21 cellular contexts compared by ENCODE assay signal in genomic region chr10:126315471-126316177, GRCh38.
DNase-seq lines count a peak whose midpoint lies in the region; ATAC-seq and TF ChIP-seq lines count a peak whose summit lies in the region.
"Had no signal": no experiment of that assay in that cellular context is flagged by ENCODE, and none has a peak within 500 bp of the region (broad histone marks: within the 10 kb centered on the region; RNA-seq: fewer than 3 reads in every experiment).

No MANE protein-coding gene starts in this region.

- H3K9me3 Mint-ChIP-seq in immature natural killer cell, result no peaks in the 10 kb centered on the region
- H3K9me3 Mint-ChIP-seq: GM23338 had no signal

- no peak overlapping the region for H3K4me3 Mint-ChIP-seq in immature natural killer cell
- H3K4me3 Mint-ChIP-seq: central memory CD8-positive, alpha-beta T cell; GM23338; naive thymus-derived CD4-positive, alpha-beta T cell; T-helper 1 cell treated with Interleukin-12 subunit alpha and Interleukin-12 subunit beta and Interleukin-4 antibody, amounts not matched to agents 30 μg/mL and 1 μg/mL, for 36 hours had no signal

- CTCF ChIA-PET in AG04449 (lab: Yijun Ruan, JAX), result interaction anchor here (0.6 to 2.9 kb wide), 8 partner anchors 8 to 373 kb away, joined by 3 to 14 read pairs (median 3); no protein-coding TSS in a partner anchor

- H3K4me3 ChIP-seq in AG04449 (ENCODE audit: low read depth, low read length) (no peak overlapping the region), choroid plexus epithelial cell (ENCODE audit: low read depth, low read length) (no peak overlapping the region)
- H3K4me3 ChIP-seq: GM23338, vagina had no signal

- no peak for ATAC-seq in activated CD4-positive, CD25-positive, alpha-beta regulatory T cell treated with anti-CD3 and anti-CD28 coated beads, Interleukin-2, amount 50 U/mL, for 24 hours
- ATAC-seq: GM23338; naive thymus-derived CD4-positive, alpha-beta T cell; Panc1 had no signal

- peak; percentile 9 for DNase-seq in AG04449 (ENCODE audit: low read depth, low spot score)
- DNase-seq in HT1080 (ENCODE audit: low read depth), result peak; percentile 22
- peak; percentile 89 for DNase-seq in choroid plexus epithelial cell (ENCODE audit: low read depth)
- DNase-seq in myocyte (ENCODE audit: low read depth), result peak; percentile 77
- DNase-seq in DMS79 treated with DMSO at 0.1 percent for 48 hours (lab: John Stamatoyannopoulos, UW), result no peak
- no peak for DNase-seq in immature natural killer cell
- DNase-seq in mesenteric fat pad (ENCODE audit: low spot score), result no peak
- DNase-seq: ACHN; activated CD4-positive, CD25-positive, alpha-beta regulatory T cell treated with anti-CD3 and anti-CD28 coated beads, Interleukin-2, amount 50 U/mL, for 72 hours; activated naive CD4-positive, alpha-beta T cell treated with anti-CD3 and anti-CD28 coated beads, Interleukin-2, amount 50 U/mL, for 16 hours; Karpas-422; naive thymus-derived CD4-positive, alpha-beta T cell; NCI-H1694 treated with DMSO at 0.1 percent for 48 hours; NCI-H510A treated with DMSO at 0.1 percent for 48 hours; stimulated activated CD4-positive, alpha-beta T cell treated with anti-CD3 and anti-CD28 coated beads, Interleukin-4, amount 100 ng/mL, for 1 hour had no signal

- H3K36me3 Mint-ChIP-seq in immature natural killer cell, result no peaks in the 10 kb centered on the region
- H3K36me3 Mint-ChIP-seq: naive thymus-derived CD4-positive, alpha-beta T cell had no signal

- POLR2A ChIA-PET in AG04449 (lab: Yijun Ruan, JAX), result interaction anchor here (1.0 to 1.3 kb wide), 2 partner anchors 15 to 63 kb away, joined by 3 to 4 read pairs; no protein-coding TSS in a partner anchor

- TF ChIP-seq CTCF in AG04449 (IDR thresholded peaks at IDR 0.05; ENCODE audit: insufficient read depth, low read length, missing control alignments), result no peak
- peak; percentile 1 for TF ChIP-seq CTCF in choroid plexus epithelial cell (conservative IDR thresholded peaks at IDR 0.05; ENCODE audit: low read depth, low read length)

- H3K27ac Mint-ChIP-seq in immature natural killer cell, result no peak overlapping the region
- H3K27ac Mint-ChIP-seq: GM23338; naive thymus-derived CD4-positive, alpha-beta T cell; T-helper 1 cell treated with Interleukin-12 subunit alpha and Interleukin-12 subunit beta and Interleukin-4 antibody, amounts not matched to agents 30 μg/mL and 1 μg/mL, for 36 hours had no signal

- no peaks in the 10 kb centered on the region for H3K4me1 Mint-ChIP-seq in immature natural killer cell
- H3K4me1 Mint-ChIP-seq: central memory CD8-positive, alpha-beta T cell; GM23338 had no signal

- peaks cover 0 to 4% (median 2%) of the 10 kb centered on the region in 3 donors for H3K27me3 Mint-ChIP-seq in immature natural killer cell (ENCODE audit: low read depth in 3 of 3)
- H3K27me3 Mint-ChIP-seq: central memory CD8-positive, alpha-beta T cell had no signal

Comparison
In these comparisons a context has a peak if more than half of its experiments do, and no peak if none do; other contexts are left out.
1. DNase-seq: peak in AG04449 (single experiment), HT1080 (single experiment), choroid plexus epithelial cell (single experiment) and myocyte (single experiment); none in DMS79 treated with DMSO at 0.1 percent for 48 hours (single experiment), immature natural killer cell (0 of 3) and mesenteric fat pad (single experiment).